ENCODE assay signal across 16 cellular contexts in genomic region chr1:165218666-165219065, GRCh38.
DNase-seq lines count a peak whose midpoint lies in the region; TF ChIP-seq lines count a peak whose summit lies in the region.
"Had no signal": no experiment of that assay in that cellular context is flagged by ENCODE, and none has a peak within 500 bp of the region (broad histone marks: within the 10 kb centered on the region; RNA-seq: fewer than 3 reads in every experiment).

No MANE protein-coding gene starts in this region.

- no peaks in the 10 kb centered on the region for H3K36me3 ChIP-seq in HEK293 (ENCODE audit: control insufficient read depth in 2 of 2, insufficient read depth in 1 of 2, low read length in 2 of 2)
- H3K36me3 ChIP-seq: MG63, Peyer's patch had no signal

- POLR2A ChIA-PET in HEK293 (lab: Yijun Ruan, JAX) (no interaction called here), MCF 10A (lab: Yijun Ruan, JAX) (interaction anchor here (0.7 kb wide), 1 partner anchor 9 kb away, joined by 3 read pairs; no protein-coding TSS in a partner anchor)

- H3K27ac Mint-ChIP-seq in neural crest cell (ENCODE audit: unreplicated experiment) (peak overlapping the region; percentile 60), MCF 10A (ENCODE audit: low read depth, unreplicated experiment) (no peak overlapping the region)
- H3K27ac Mint-ChIP-seq: HFFc6 had no signal

- intact Hi-C loops in MCF 10A (cut with micrococcal nuclease), result no loop called here

- no peaks in the 10 kb centered on the region for H3K9me3 ChIP-seq in HEK293 (ENCODE audit: control insufficient read depth, insufficient read depth, low read depth, low read length)
- H3K9me3 ChIP-seq: MG63, Peyer's patch had no signal

- CTCF ChIA-PET in HEK293 (lab: Yijun Ruan, JAX) (interaction anchor here (0.6 to 0.7 kb wide), 2 partner anchors 60 to 189 kb away, joined by 4 read pairs; no protein-coding TSS in a partner anchor), MCF 10A (lab: Yijun Ruan, JAX) (interaction anchor here (0.6 to 2.0 kb wide), 6 partner anchors 13 to 682 kb away, joined by 3 to 6 read pairs (median 4); no protein-coding TSS in a partner anchor)

- H3K4me3 ChIP-seq in HEK293 (ENCODE audit: low read depth, low read length), result no peak overlapping the region
- H3K4me3 ChIP-seq: MG63, Peyer's patch had no signal

- no TSS peak for BruUV-seq in MCF 10A (replicated peaks; lab: Mats Ljungman, UMichigan)

- H3K9me3 Mint-ChIP-seq in neural crest cell, result no peaks in the 10 kb centered on the region
- no peaks in the 10 kb centered on the region for H3K9me3 Mint-ChIP-seq in MCF 10A (ENCODE audit: unreplicated experiment)

- H3K36me3 Mint-ChIP-seq in neural crest cell (ENCODE audit: low read depth) (no peaks in the 10 kb centered on the region), MCF 10A (ENCODE audit: insufficient read depth, unreplicated experiment) (no peaks in the 10 kb centered on the region)

- DNase-seq in NCI-H1436 (lab: John Stamatoyannopoulos, UW) (peak; percentile 15), NCI-H1436 treated with DMSO at 0.1 percent for 48 hours (lab: John Stamatoyannopoulos, UW) (no peak), SK-N-DZ (ENCODE audit: low spot score) (peak; percentile 10), neural crest cell (ENCODE audit: low read depth, low spot score) (no peak), MCF 10A (ENCODE audit: unreplicated experiment) (no peak), RPMI8226 (no peak), mesenteric fat pad (ENCODE audit: low spot score) (no peak)
- DNase-seq: C1 segment of cervical spinal cord, HFFc6, MG63, NCI-H1105, NCI-H2029, NCI-H446, Peyer's patch, SHP77 treated with DMSO at 0.1 percent for 48 hours had no signal

- H3K4me1 Mint-ChIP-seq in neural crest cell (peaks cover 26% of the 10 kb centered on the region), MCF 10A (ENCODE audit: insufficient read depth, unreplicated experiment) (peaks cover 5% of the 10 kb centered on the region)

- no peaks in the 10 kb centered on the region; the same call in 1 of the 2 replicates for H3K4me1 ChIP-seq in HEK293 (ENCODE audit: control insufficient read depth, insufficient read depth, low read length)
- H3K4me1 ChIP-seq: Peyer's patch had no signal

- no peak for TF ChIP-seq CTCF in HEK293 (tag by site-specific recombination; IDR thresholded peaks at IDR 0.05)
- TF ChIP-seq CTCF in neural crest cell (conservative IDR thresholded peaks at IDR 0.05), result no peak
- TF ChIP-seq CTCF in MCF 10A (IDR thresholded peaks at IDR 0.05; ENCODE audit: unreplicated experiment), result no peak

- no peak overlapping the region for H3K27ac ChIP-seq in HEK293 (ENCODE audit: extremely low read depth, low read depth, low read length)
- H3K27ac ChIP-seq: Peyer's patch had no signal

- H3K4me3 Mint-ChIP-seq in neural crest cell (no peak overlapping the region), MCF 10A (ENCODE audit: unreplicated experiment) (no peak overlapping the region)
- H3K4me3 Mint-ChIP-seq: HFFc6 had no signal

- H3K27me3 Mint-ChIP-seq in neural crest cell (ENCODE audit: low read depth), result peaks cover 7% of the 10 kb centered on the region
- H3K27me3 Mint-ChIP-seq in MCF 10A (ENCODE audit: insufficient read depth, unreplicated experiment), result no peaks in the 10 kb centered on the region

TF ChIP-seq in HEK293, 187 proteins besides CTCF, POLR2A, EP300 and RAD21:
- no peak for TF ChIP-seq SCRT1 (tag by site-specific recombination; IDR thresholded peaks at IDR 0.05; ENCODE audit: borderline replicate concordance)
- TF ChIP-seq ZIC2 (tag by site-specific recombination; IDR thresholded peaks at IDR 0.05), result peak; percentile 45; the same call in 1 of the 2 replicates
- TF ChIP-seq ZNF837 (tag by site-specific recombination; IDR thresholded peaks at IDR 0.05), result no peak

Comparison
In these comparisons a context has a peak if more than half of its experiments do, and no peak if none do; other contexts are left out.
1. DNase-seq: peak in NCI-H1436 (single experiment) and SK-N-DZ (single experiment); none in NCI-H1436 treated with DMSO at 0.1 percent for 48 hours (single experiment), neural crest cell (single experiment), MCF 10A (single experiment), RPMI8226 (single experiment) and mesenteric fat pad (single experiment).